ENCODE assay signal across 8 cellular contexts in the genomic region with DNA sequence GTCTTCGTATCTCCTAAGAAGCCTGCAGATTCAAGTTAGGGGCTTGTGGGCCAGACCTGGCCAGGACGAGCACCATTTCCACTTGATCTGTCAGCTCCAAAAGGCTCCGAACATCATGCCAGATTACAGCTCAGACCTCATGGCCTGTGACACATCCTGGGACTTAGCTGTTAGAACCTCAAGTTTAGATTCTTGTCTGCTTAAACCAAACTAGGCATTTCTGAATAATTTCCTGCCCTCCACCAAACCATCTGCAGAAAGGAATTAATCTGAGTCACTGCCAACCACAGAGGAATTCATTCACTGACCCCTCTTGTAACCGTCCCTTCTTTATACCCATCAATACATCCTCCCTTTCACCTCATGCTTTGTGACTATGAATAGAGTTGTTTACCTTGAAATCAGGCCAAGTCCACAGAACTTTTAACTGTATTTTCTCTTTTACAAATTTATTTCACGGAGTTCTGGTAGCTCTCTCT.
A peak's percentile ranks its signal among the peaks of the same experiment; 100 is the strongest.
DNase-seq lines count a peak whose midpoint lies in the region; ATAC-seq and TF ChIP-seq lines count a peak whose summit lies in the region.

No MANE protein-coding gene starts in this region.

- no peaks in the 10 kb centered on the region for H3K36me3 Mint-ChIP-seq in activated CD4-positive, alpha-beta T cell treated with anti-CD3 and anti-CD28 coated beads, Interleukin-2, amount 10 ng/mL, durations not matched to agents 24 days and 14 days (ENCODE audit: low read depth)
- H3K36me3 Mint-ChIP-seq in stimulated activated effector memory CD8-positive, alpha-beta T cell treated with anti-CD3 and anti-CD28 coated beads, Interleukin-12 subunit alpha, Interleukin-12 subunit beta, amount 100 ng/mL, for 72 hours: no peaks in the 10 kb centered on the region

- no peak for TF ChIP-seq CTCF in esophagus muscularis mucosa (IDR thresholded peaks at IDR 0.05)

- peak overlapping the region in 3 of 4 donors; percentile 1 to 20 (median 6) for H3K4me3 ChIP-seq in esophagus muscularis mucosa

- H3K4me1 Mint-ChIP-seq in activated CD4-positive, alpha-beta T cell treated with anti-CD3 and anti-CD28 coated beads, Interleukin-2, amount 10 ng/mL, durations not matched to agents 24 days and 14 days: peaks cover 5% of the 10 kb centered on the region
- peaks cover 14% of the 10 kb centered on the region for H3K4me1 Mint-ChIP-seq in stimulated activated effector memory CD8-positive, alpha-beta T cell treated with anti-CD3 and anti-CD28 coated beads, Interleukin-12 subunit alpha, Interleukin-12 subunit beta, amount 100 ng/mL, for 72 hours

- H3K4me1 ChIP-seq in esophagus muscularis mucosa: peaks cover 30 to 75% (median 55%) of the 10 kb centered on the region in 4 donors

- no peak overlapping the region for H3K4me3 Mint-ChIP-seq in activated CD4-positive, alpha-beta T cell treated with anti-CD3 and anti-CD28 coated beads, Interleukin-2, amount 10 ng/mL, durations not matched to agents 24 days and 14 days
- no peak overlapping the region for H3K4me3 Mint-ChIP-seq in stimulated activated effector memory CD8-positive, alpha-beta T cell treated with anti-CD3 and anti-CD28 coated beads, Interleukin-12 subunit alpha, Interleukin-12 subunit beta, amount 100 ng/mL, for 72 hours

- no peaks in the 10 kb centered on the region for H3K9me3 ChIP-seq in esophagus muscularis mucosa

- H3K27me3 ChIP-seq in esophagus muscularis mucosa: no peaks in the 10 kb centered on the region

- no peaks in the 10 kb centered on the region for H3K9me3 Mint-ChIP-seq in activated CD4-positive, alpha-beta T cell treated with anti-CD3 and anti-CD28 coated beads, Interleukin-2, amount 10 ng/mL, durations not matched to agents 24 days and 14 days
- H3K9me3 Mint-ChIP-seq in stimulated activated effector memory CD8-positive, alpha-beta T cell treated with anti-CD3 and anti-CD28 coated beads, Interleukin-12 subunit alpha, Interleukin-12 subunit beta, amount 100 ng/mL, for 72 hours: no peaks in the 10 kb centered on the region

- intact Hi-C loops in activated CD4-positive, alpha-beta T cell treated with anti-CD3 and anti-CD28 coated beads, Interleukin-2, amount 10 ng/mL, durations not matched to agents 24 days and 14 days (cut with micrococcal nuclease): loop anchor here (5.0 kb wide), 1 partner anchor 58 kb away; no protein-coding TSS in a partner anchor
- intact Hi-C loops in esophagus muscularis mucosa (cut with DNase I): no loop called here

- no peak overlapping the region for H3K27ac Mint-ChIP-seq in activated CD4-positive, alpha-beta T cell treated with anti-CD3 and anti-CD28 coated beads, Interleukin-2, amount 10 ng/mL, durations not matched to agents 24 days and 14 days
- no peak overlapping the region for H3K27ac Mint-ChIP-seq in stimulated activated effector memory CD8-positive, alpha-beta T cell treated with anti-CD3 and anti-CD28 coated beads, Interleukin-12 subunit alpha, Interleukin-12 subunit beta, amount 100 ng/mL, for 72 hours

- TF ChIP-seq POLR2A in esophagus muscularis mucosa (IDR thresholded peaks at IDR 0.05; ENCODE audit: low read depth): no peak

- peak overlapping the region; percentile 45 to 64 (median 59) for H3K27ac ChIP-seq in esophagus muscularis mucosa (replicated peaks in 1 of 4)

- 20% methylated on average over 5 of the region's 5 CpGs for WGBS in esophagus muscularis mucosa

- peak; percentile 66 for DNase-seq in activated CD4-positive, alpha-beta T cell treated with anti-CD3 and anti-CD28 coated beads, Interleukin-2, amount 10 ng/mL, durations not matched to agents 24 days and 14 days
- no peak for DNase-seq in activated CD4-positive, alpha-beta T cell treated with anti-CD3 and anti-CD28 coated beads for 4 hours
- DNase-seq in RKO (ENCODE audit: low spot score) (peak; percentile 96), esophagus muscularis mucosa (ENCODE audit: extremely low spot score) (no peak), globus pallidus (ENCODE audit: low spot score) (no peak)
- DNase-seq in stimulated activated effector memory CD8-positive, alpha-beta T cell treated with anti-CD3 and anti-CD28 coated beads, Interleukin-12 subunit alpha, Interleukin-12 subunit beta, amount 100 ng/mL, for 72 hours (ENCODE audit: low spot score in 2 of 2): peak; percentile 18 to 73

- no peaks in the 10 kb centered on the region for H3K36me3 ChIP-seq in esophagus muscularis mucosa

- peak; percentile 98 for ATAC-seq in stimulated activated effector memory CD8-positive, alpha-beta T cell treated with anti-CD3 and anti-CD28 coated beads, Interleukin-12 subunit alpha, Interleukin-12 subunit beta, amount 100 ng/mL, for 72 hours
- ATAC-seq in GM19023 (IDR thresholded peaks at IDR 0.05; ENCODE audit: unreplicated experiment) (no peak), GM21447 (IDR thresholded peaks at IDR 0.05; ENCODE audit: unreplicated experiment) (no peak)

- H3K27me3 Mint-ChIP-seq in activated CD4-positive, alpha-beta T cell treated with anti-CD3 and anti-CD28 coated beads, Interleukin-2, amount 10 ng/mL, durations not matched to agents 24 days and 14 days: no peaks in the 10 kb centered on the region

- TF ChIP-seq EP300 in esophagus muscularis mucosa (IDR thresholded peaks at IDR 0.05): no peak

Comparison
In these comparisons a context has a peak if more than half of its experiments do, and no peak if none do; other contexts are left out.
1. DNase-seq: peak in activated CD4-positive, alpha-beta T cell treated with anti-CD3 and anti-CD28 coated beads, Interleukin-2, amount 10 ng/mL, durations not matched to agents 24 days and 14 days (single experiment), RKO (single experiment) and stimulated activated effector memory CD8-positive, alpha-beta T cell treated with anti-CD3 and anti-CD28 coated beads, Interleukin-12 subunit alpha, Interleukin-12 subunit beta, amount 100 ng/mL, for 72 hours (2 of 2); none in activated CD4-positive, alpha-beta T cell treated with anti-CD3 and anti-CD28 coated beads for 4 hours (0 of 2), esophagus muscularis mucosa (single experiment) and globus pallidus (single experiment).